ENCODE assay signal across 2 cellular contexts in the genomic region with DNA sequence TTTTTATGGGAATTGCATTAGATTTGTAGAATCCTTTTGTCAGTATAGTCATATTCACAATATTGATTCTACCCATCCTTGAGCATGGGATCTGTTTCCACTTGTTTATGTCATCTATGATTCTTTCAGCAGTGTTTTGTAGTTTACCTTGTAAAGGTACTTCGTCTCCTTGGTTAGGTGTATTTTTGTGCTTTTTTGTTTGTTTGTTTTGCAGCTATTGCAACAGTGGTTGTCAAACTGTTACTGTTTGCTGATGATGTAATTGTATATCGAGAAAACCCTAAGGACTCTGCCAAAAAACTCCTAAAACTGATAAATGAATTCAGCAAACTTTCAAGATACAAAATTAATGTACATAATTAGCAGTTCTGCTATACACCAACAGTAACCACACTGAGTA.
TF ChIP-seq lines count a peak whose summit lies in the region.

No MANE protein-coding gene starts in this region.

TF ChIP-seq in liver, 16 proteins besides CTCF, POLR2A, EP300 and RAD21 (continued from another document):
- TF ChIP-seq, protein P1, sequence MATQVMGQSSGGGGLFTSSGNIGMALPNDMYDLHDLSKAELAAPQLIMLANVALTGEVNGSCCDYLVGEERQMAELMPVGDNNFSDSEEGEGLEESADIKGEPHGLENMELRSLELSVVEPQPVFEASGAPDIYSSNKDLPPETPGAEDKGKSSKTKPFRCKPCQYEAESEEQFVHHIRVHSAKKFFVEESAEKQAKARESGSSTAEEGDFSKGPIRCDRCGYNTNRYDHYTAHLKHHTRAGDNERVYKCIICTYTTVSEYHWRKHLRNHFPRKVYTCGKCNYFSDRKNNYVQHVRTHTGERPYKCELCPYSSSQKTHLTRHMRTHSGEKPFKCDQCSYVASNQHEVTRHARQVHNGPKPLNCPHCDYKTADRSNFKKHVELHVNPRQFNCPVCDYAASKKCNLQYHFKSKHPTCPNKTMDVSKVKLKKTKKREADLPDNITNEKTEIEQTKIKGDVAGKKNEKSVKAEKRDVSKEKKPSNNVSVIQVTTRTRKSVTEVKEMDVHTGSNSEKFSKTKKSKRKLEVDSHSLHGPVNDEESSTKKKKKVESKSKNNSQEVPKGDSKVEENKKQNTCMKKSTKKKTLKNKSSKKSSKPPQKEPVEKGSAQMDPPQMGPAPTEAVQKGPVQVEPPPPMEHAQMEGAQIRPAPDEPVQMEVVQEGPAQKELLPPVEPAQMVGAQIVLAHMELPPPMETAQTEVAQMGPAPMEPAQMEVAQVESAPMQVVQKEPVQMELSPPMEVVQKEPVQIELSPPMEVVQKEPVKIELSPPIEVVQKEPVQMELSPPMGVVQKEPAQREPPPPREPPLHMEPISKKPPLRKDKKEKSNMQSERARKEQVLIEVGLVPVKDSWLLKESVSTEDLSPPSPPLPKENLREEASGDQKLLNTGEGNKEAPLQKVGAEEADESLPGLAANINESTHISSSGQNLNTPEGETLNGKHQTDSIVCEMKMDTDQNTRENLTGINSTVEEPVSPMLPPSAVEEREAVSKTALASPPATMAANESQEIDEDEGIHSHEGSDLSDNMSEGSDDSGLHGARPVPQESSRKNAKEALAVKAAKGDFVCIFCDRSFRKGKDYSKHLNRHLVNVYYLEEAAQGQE (IDR thresholded peaks at IDR 0.05), result no peak
- TF ChIP-seq FOXA1 (IDR thresholded peaks at IDR 0.05) (no peak), HNF4A (conservative IDR thresholded peaks at IDR 0.05) (peak; percentile 34 to 51), TAF1 (conservative IDR thresholded peaks at IDR 0.05) (no peak), SP1 (IDR thresholded peaks at IDR 0.05) (no peak), HNF4G (IDR thresholded peaks at IDR 0.05) (no peak), RXRA (IDR thresholded peaks at IDR 0.05) (peak in 1 of 2 donors; percentile 53), NR2F2 (IDR thresholded peaks at IDR 0.05) (no peak), GABPA (IDR thresholded peaks at IDR 0.05 in 1 of 2, conservative IDR thresholded peaks at IDR 0.05 in 1 of 2) (no peak), YY1 (IDR thresholded peaks at IDR 0.05) (no peak), EGR1 (IDR thresholded peaks at IDR 0.05; ENCODE audit: low read depth in 2 of 2) (no peak), FOXA2 (IDR thresholded peaks at IDR 0.05) (no peak)
- TF ChIP-seq, protein P2, sequence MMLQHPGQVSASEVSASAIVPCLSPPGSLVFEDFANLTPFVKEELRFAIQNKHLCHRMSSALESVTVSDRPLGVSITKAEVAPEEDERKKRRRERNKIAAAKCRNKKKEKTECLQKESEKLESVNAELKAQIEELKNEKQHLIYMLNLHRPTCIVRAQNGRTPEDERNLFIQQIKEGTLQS (IDR thresholded peaks at IDR 0.05), result peak; percentile 36
- TF ChIP-seq, protein P3, sequence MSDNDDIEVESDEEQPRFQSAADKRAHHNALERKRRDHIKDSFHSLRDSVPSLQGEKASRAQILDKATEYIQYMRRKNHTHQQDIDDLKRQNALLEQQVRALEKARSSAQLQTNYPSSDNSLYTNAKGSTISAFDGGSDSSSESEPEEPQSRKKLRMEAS (IDR thresholded peaks at IDR 0.05), result no peak
- TF ChIP-seq, protein P4, sequence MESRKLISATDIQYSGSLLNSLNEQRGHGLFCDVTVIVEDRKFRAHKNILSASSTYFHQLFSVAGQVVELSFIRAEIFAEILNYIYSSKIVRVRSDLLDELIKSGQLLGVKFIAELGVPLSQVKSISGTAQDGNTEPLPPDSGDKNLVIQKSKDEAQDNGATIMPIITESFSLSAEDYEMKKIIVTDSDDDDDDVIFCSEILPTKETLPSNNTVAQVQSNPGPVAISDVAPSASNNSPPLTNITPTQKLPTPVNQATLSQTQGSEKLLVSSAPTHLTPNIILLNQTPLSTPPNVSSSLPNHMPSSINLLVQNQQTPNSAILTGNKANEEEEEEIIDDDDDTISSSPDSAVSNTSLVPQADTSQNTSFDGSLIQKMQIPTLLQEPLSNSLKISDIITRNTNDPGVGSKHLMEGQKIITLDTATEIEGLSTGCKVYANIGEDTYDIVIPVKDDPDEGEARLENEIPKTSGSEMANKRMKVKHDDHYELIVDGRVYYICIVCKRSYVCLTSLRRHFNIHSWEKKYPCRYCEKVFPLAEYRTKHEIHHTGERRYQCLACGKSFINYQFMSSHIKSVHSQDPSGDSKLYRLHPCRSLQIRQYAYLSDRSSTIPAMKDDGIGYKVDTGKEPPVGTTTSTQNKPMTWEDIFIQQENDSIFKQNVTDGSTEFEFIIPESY (IDR thresholded peaks at IDR 0.05), result no peak

TF ChIP-seq in HepG2, 621 proteins besides CTCF, POLR2A, EP300 and RAD21 (continued from another document):
- TF ChIP-seq, protein P5, sequence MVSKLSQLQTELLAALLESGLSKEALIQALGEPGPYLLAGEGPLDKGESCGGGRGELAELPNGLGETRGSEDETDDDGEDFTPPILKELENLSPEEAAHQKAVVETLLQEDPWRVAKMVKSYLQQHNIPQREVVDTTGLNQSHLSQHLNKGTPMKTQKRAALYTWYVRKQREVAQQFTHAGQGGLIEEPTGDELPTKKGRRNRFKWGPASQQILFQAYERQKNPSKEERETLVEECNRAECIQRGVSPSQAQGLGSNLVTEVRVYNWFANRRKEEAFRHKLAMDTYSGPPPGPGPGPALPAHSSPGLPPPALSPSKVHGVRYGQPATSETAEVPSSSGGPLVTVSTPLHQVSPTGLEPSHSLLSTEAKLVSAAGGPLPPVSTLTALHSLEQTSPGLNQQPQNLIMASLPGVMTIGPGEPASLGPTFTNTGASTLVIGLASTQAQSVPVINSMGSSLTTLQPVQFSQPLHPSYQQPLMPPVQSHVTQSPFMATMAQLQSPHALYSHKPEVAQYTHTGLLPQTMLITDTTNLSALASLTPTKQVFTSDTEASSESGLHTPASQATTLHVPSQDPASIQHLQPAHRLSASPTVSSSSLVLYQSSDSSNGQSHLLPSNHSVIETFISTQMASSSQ (IDR thresholded peaks at IDR 0.05; ENCODE audit: low read depth), result no peak
- TF ChIP-seq, protein P5 (CRISPR knock-in tag; IDR thresholded peaks at IDR 0.05; ENCODE audit: borderline replicate concordance), result no peak
- TF ChIP-seq, protein P6, sequence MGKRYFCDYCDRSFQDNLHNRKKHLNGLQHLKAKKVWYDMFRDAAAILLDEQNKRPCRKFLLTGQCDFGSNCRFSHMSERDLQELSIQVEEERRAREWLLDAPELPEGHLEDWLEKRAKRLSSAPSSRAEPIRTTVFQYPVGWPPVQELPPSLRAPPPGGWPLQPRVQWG (CRISPR knock-in tag; IDR thresholded peaks at IDR 0.05; ENCODE audit: borderline replicate concordance, low read depth), result no peak
- TF ChIP-seq ZNF136 (CRISPR knock-in tag; IDR thresholded peaks at IDR 0.05; ENCODE audit: low read depth) (no peak), GATA4 (IDR thresholded peaks at IDR 0.05; ENCODE audit: borderline replicate concordance, low read depth) (no peak), TCF12 (IDR thresholded peaks at IDR 0.05) (no peak), TCF12 (CRISPR knock-in tag; IDR thresholded peaks at IDR 0.05) (no peak), ZNF331 (CRISPR knock-in tag; IDR thresholded peaks at IDR 0.05) (no peak), SNRNP70 (IDR thresholded peaks at IDR 0.05; ENCODE audit: low read depth, low read length) (no peak), REPIN1 (CRISPR knock-in tag; IDR thresholded peaks at IDR 0.05; ENCODE audit: borderline replicate concordance, low read depth) (no peak), ZNF644 (CRISPR knock-in tag; IDR thresholded peaks at IDR 0.05; ENCODE audit: low read depth) (no peak), ZNF562 (CRISPR knock-in tag; IDR thresholded peaks at IDR 0.05; ENCODE audit: borderline replicate concordance) (no peak), MZF1 (CRISPR knock-in tag; IDR thresholded peaks at IDR 0.05; ENCODE audit: borderline replicate concordance) (no peak), ZKSCAN5 (CRISPR knock-in tag; IDR thresholded peaks at IDR 0.05) (no peak), ZEB1 (IDR thresholded peaks at IDR 0.05; ENCODE audit: insufficient replicate concordance, low read depth) (no peak)
- TF ChIP-seq, protein P7, sequence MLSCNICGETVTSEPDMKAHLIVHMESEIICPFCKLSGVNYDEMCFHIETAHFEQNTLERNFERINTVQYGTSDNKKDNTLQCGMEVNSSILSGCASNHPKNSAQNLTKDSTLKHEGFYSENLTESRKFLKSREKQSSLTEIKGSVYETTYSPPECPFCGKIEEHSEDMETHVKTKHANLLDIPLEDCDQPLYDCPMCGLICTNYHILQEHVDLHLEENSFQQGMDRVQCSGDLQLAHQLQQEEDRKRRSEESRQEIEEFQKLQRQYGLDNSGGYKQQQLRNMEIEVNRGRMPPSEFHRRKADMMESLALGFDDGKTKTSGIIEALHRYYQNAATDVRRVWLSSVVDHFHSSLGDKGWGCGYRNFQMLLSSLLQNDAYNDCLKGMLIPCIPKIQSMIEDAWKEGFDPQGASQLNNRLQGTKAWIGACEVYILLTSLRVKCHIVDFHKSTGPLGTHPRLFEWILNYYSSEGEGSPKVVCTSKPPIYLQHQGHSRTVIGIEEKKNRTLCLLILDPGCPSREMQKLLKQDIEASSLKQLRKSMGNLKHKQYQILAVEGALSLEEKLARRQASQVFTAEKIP (CRISPR knock-in tag; IDR thresholded peaks at IDR 0.05; ENCODE audit: borderline replicate concordance), result no peak
- TF ChIP-seq, protein P8, sequence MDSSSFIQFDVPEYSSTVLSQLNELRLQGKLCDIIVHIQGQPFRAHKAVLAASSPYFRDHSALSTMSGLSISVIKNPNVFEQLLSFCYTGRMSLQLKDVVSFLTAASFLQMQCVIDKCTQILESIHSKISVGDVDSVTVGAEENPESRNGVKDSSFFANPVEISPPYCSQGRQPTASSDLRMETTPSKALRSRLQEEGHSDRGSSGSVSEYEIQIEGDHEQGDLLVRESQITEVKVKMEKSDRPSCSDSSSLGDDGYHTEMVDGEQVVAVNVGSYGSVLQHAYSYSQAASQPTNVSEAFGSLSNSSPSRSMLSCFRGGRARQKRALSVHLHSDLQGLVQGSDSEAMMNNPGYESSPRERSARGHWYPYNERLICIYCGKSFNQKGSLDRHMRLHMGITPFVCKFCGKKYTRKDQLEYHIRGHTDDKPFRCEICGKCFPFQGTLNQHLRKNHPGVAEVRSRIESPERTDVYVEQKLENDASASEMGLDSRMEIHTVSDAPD (CRISPR knock-in tag; IDR thresholded peaks at IDR 0.05), result no peak
